ENCODE assay signal across 8 cellular contexts in the genomic region with DNA sequence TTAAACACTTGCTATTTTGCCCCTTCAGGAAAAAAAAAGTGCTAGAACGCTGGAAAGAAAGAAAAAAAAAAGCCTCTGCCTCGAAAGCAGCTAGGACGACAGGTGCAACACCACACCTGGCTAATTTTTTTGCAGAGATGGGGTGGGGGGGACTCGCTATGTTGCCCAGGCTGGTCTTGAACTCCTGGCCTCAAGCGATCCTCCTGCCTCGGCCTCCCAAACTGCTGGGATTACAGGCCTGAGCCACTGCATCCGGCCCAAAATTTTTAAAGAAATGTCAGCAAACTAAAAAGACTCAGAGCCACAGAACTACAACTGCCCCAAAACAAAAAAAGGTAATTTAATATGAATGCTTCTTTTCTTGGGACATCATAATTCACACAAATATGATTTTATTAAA. TPM values are rescaled to one million over a fixed set of nuclear protein-coding genes. Genes with fewer than 3 reads are reported as not detected.
DNase-seq lines count a peak whose midpoint lies in the region; ATAC-seq and TF ChIP-seq lines count a peak whose summit lies in the region.

No MANE protein-coding gene starts in this region.

- H3K27ac ChIP-seq in suprapubic skin (peak overlapping the region; percentile 27), trophoblast cell (ENCODE audit: low read depth, low read length) (no peak overlapping the region)

- H3K9me3 ChIP-seq in iPS-15b (ENCODE audit: control insufficient read depth, insufficient read depth, low read length) (no peaks in the 10 kb centered on the region), suprapubic skin (no peaks in the 10 kb centered on the region), trophoblast cell (ENCODE audit: insufficient read depth, low read depth, low read length) (no peaks in the 10 kb centered on the region)

- no peak overlapping the region for H3K4me2 ChIP-seq in trophoblast cell (ENCODE audit: low read length)

- no peaks in the 10 kb centered on the region for H3K36me3 Mint-ChIP-seq in activated naive CD4-positive, alpha-beta T cell treated with anti-CD3 and anti-CD28 coated beads, Interleukin-2, amount 10 ng/mL, durations not matched to agents 7 days and 5 days
- H3K36me3 Mint-ChIP-seq in activated CD8-positive, alpha-beta T cell treated with anti-CD3 and anti-CD28 coated beads for 36 hours (ENCODE audit: low read depth): no peaks in the 10 kb centered on the region

- peaks cover 12% of the 10 kb centered on the region for H3K4me1 Mint-ChIP-seq in activated naive CD4-positive, alpha-beta T cell treated with anti-CD3 and anti-CD28 coated beads, Interleukin-2, amount 10 ng/mL, durations not matched to agents 7 days and 5 days
- H3K4me1 Mint-ChIP-seq in activated CD8-positive, alpha-beta T cell treated with anti-CD3 and anti-CD28 coated beads for 36 hours (ENCODE audit: low read depth): peaks cover 13% of the 10 kb centered on the region

- intact Hi-C loops in activated CD8-positive, alpha-beta T cell treated with anti-CD3 and anti-CD28 coated beads for 36 hours (cut with micrococcal nuclease): no loop called here

- peaks cover 4% of the 10 kb centered on the region for H3K27me3 Mint-ChIP-seq in activated naive CD4-positive, alpha-beta T cell treated with anti-CD3 and anti-CD28 coated beads, Interleukin-2, amount 10 ng/mL, durations not matched to agents 7 days and 5 days
- no peaks in the 10 kb centered on the region for H3K27me3 Mint-ChIP-seq in activated CD8-positive, alpha-beta T cell treated with anti-CD3 and anti-CD28 coated beads for 36 hours

- H3K9me3 Mint-ChIP-seq in activated naive CD4-positive, alpha-beta T cell treated with anti-CD3 and anti-CD28 coated beads, Interleukin-2, amount 10 ng/mL, durations not matched to agents 7 days and 5 days: no peaks in the 10 kb centered on the region
- no peaks in the 10 kb centered on the region for H3K9me3 Mint-ChIP-seq in activated CD8-positive, alpha-beta T cell treated with anti-CD3 and anti-CD28 coated beads for 36 hours

- CTCF ChIA-PET in activated naive CD4-positive, alpha-beta T cell treated with anti-CD3 and anti-CD28 coated beads, Interleukin-2, amount 10 ng/mL, durations not matched to agents 7 days and 5 days (lab: Charles Lee): no interaction called here
- CTCF ChIA-PET in activated CD8-positive, alpha-beta T cell treated with anti-CD3 and anti-CD28 coated beads for 36 hours (lab: Charles Lee): no interaction called here

- H3K36me3 ChIP-seq in iPS-15b (ENCODE audit: control insufficient read depth, insufficient read depth, low read length): no peaks in the 10 kb centered on the region
- H3K36me3 ChIP-seq in suprapubic skin: no peaks in the 10 kb centered on the region
- H3K36me3 ChIP-seq in trophoblast cell (ENCODE audit: control insufficient read depth in 1 of 2, insufficient read depth in 2 of 2, low read length in 2 of 2): peaks cover 0 to 5% of the 10 kb centered on the region in 2 experiments

- no peak for TF ChIP-seq POLR2A in suprapubic skin (IDR thresholded peaks at IDR 0.05)

- no peak overlapping the region for H2BK12ac ChIP-seq in trophoblast cell (ENCODE audit: low read length)

- no peak for DNase-seq in activated naive CD4-positive, alpha-beta T cell treated with anti-CD3 and anti-CD28 coated beads, Interleukin-2, amount 10 ng/mL, durations not matched to agents 7 days and 5 days
- DNase-seq in activated naive CD4-positive, alpha-beta T cell (lab: John Stamatoyannopoulos, UW): no peak
- no peak for DNase-seq in activated CD8-positive, alpha-beta T cell treated with anti-CD3 and anti-CD28 coated beads for 36 hours
- DNase-seq in suprapubic skin (ENCODE audit: low spot score in 2 of 2) (no peak), trophoblast cell (no peak), middle frontal gyrus (ENCODE audit: extremely low spot score, low spot score) (no peak), DMS 273 (lab: John Stamatoyannopoulos, UW; ENCODE audit: unreplicated experiment) (no peak)

- no peak overlapping the region for H2BK5ac ChIP-seq in trophoblast cell (ENCODE audit: low read depth, low read length, poor library complexity)

- POLR2A ChIA-PET in activated CD8-positive, alpha-beta T cell treated with anti-CD3 and anti-CD28 coated beads for 36 hours (lab: Charles Lee): no interaction called here

- peaks cover 4% of the 10 kb centered on the region for H3K4me1 ChIP-seq in iPS-15b (ENCODE audit: control insufficient read depth, insufficient read depth, low read length)
- peaks cover 57% of the 10 kb centered on the region for H3K4me1 ChIP-seq in suprapubic skin
- H3K4me1 ChIP-seq in trophoblast cell (ENCODE audit: control insufficient read depth in 1 of 2, insufficient read depth in 2 of 2, low read length in 2 of 2): peaks cover 4 to 6% of the 10 kb centered on the region in 2 experiments

- no peaks in the 10 kb centered on the region for H3K27me3 ChIP-seq in iPS-15b (ENCODE audit: control insufficient read depth, insufficient read depth, low read length)
- no peaks in the 10 kb centered on the region for H3K27me3 ChIP-seq in suprapubic skin
- no peaks in the 10 kb centered on the region for H3K27me3 ChIP-seq in trophoblast cell (ENCODE audit: insufficient read depth, low read length)

- no peak overlapping the region for H3K14ac ChIP-seq in trophoblast cell (ENCODE audit: low read length)

- peaks cover 13% of the 10 kb centered on the region for H3K79me1 ChIP-seq in trophoblast cell (ENCODE audit: low read length)

- H3K23ac ChIP-seq in trophoblast cell (ENCODE audit: low read length): no peak overlapping the region

- H2AFZ ChIP-seq in trophoblast cell (ENCODE audit: insufficient read depth, low read length, poor library complexity): no peak overlapping the region

- no peak overlapping the region for H4K91ac ChIP-seq in trophoblast cell (ENCODE audit: low read depth, low read length)

- no peak overlapping the region for H2BK120ac ChIP-seq in trophoblast cell (ENCODE audit: insufficient read depth, low read length, poor library complexity)

- H3K18ac ChIP-seq in trophoblast cell (ENCODE audit: low read length): no peak overlapping the region

- no peak overlapping the region for H4K12ac ChIP-seq in trophoblast cell (ENCODE audit: low read depth, low read length)

- H4K8ac ChIP-seq in trophoblast cell (ENCODE audit: low read depth, low read length): no peak overlapping the region

- no peak overlapping the region for H3K27ac Mint-ChIP-seq in activated naive CD4-positive, alpha-beta T cell treated with anti-CD3 and anti-CD28 coated beads, Interleukin-2, amount 10 ng/mL, durations not matched to agents 7 days and 5 days
- no peak overlapping the region for H3K27ac Mint-ChIP-seq in activated CD8-positive, alpha-beta T cell treated with anti-CD3 and anti-CD28 coated beads for 36 hours

- 76% methylated on average over 7 of the region's 7 CpGs for WGBS in suprapubic skin
- no CpG with 5 or more reads among the region's 7 CpGs for WGBS in trophoblast cell (ENCODE audit: extremely low coverage, insufficient coverage, insufficient read length)

- no peak for TF ChIP-seq EP300 in suprapubic skin (IDR thresholded peaks at IDR 0.05)

- H3K9ac ChIP-seq in iPS-15b (ENCODE audit: low read depth, low read length) (no peak overlapping the region), trophoblast cell (ENCODE audit: low read length) (no peak overlapping the region)

- H3K4ac ChIP-seq in trophoblast cell (ENCODE audit: low read depth, low read length): no peak overlapping the region

- H3K4me3 ChIP-seq in iPS-15b (ENCODE audit: low read depth, low read length) (peak overlapping the region; percentile 83), suprapubic skin (peak overlapping the region; percentile 80), trophoblast cell (ENCODE audit: low read depth, low read length) (no peak overlapping the region)

- peak overlapping the region; percentile 87 for H3K4me3 Mint-ChIP-seq in activated naive CD4-positive, alpha-beta T cell treated with anti-CD3 and anti-CD28 coated beads, Interleukin-2, amount 10 ng/mL, durations not matched to agents 7 days and 5 days
- peak overlapping the region; percentile 74 for H3K4me3 Mint-ChIP-seq in activated CD8-positive, alpha-beta T cell treated with anti-CD3 and anti-CD28 coated beads for 36 hours

- peaks cover 9% of the 10 kb centered on the region for H3K79me2 ChIP-seq in trophoblast cell (ENCODE audit: control insufficient read depth, insufficient read depth, low read length, poor library complexity)

- no peak overlapping the region for H2AK5ac ChIP-seq in trophoblast cell (ENCODE audit: low read length)

- ATAC-seq in activated CD8-positive, alpha-beta T cell treated with anti-CD3 and anti-CD28 coated beads for 36 hours: no peak

- no peak for TF ChIP-seq CTCF in activated CD8-positive, alpha-beta T cell treated with anti-CD3 and anti-CD28 coated beads for 36 hours (IDR thresholded peaks at IDR 0.05)
- no peak for TF ChIP-seq CTCF in suprapubic skin (IDR thresholded peaks at IDR 0.05)

RNA-seq across cellular contexts. Expression of a gene that starts 1.4 kb away (rescaled TPM):
- total RNA-seq in activated CD8-positive, alpha-beta T cell treated with anti-CD3 and anti-CD28 coated beads for 36 hours: 10 to 100 TPM in 1 of 2 experiments, 1 to 10 TPM in 1; 6.6 to 16.8 TPM
- total RNA-seq in suprapubic skin: 10 to 100 TPM; 23.4 to 47.0 (median 44.2) TPM
- 34.5 and 37.7 TPM in 2 replicates for polyA plus RNA-seq in trophoblast cell (2013)
